In genomic region chrX:17685026-17685425, GRCh38 we compare ENCODE assay signal across 1 cellular context.
TF ChIP-seq lines count a peak whose summit lies in the region.

No MANE protein-coding gene starts in this region.

TF ChIP-seq in HepG2, 621 proteins besides CTCF, POLR2A, EP300 and RAD21 (continued from another document):
- TF ChIP-seq PAF1 (CRISPR knock-in tag; IDR thresholded peaks at IDR 0.05) (no peak), ATF7 (IDR thresholded peaks at IDR 0.05) (peak; percentile 67), ATF7 (CRISPR knock-in tag; IDR thresholded peaks at IDR 0.05) (no peak)
TF ChIP-seq in HepG2: peak in this region for 2.
